Comparison of ENCODE assay signal across 34 cellular contexts in the genomic region with DNA sequence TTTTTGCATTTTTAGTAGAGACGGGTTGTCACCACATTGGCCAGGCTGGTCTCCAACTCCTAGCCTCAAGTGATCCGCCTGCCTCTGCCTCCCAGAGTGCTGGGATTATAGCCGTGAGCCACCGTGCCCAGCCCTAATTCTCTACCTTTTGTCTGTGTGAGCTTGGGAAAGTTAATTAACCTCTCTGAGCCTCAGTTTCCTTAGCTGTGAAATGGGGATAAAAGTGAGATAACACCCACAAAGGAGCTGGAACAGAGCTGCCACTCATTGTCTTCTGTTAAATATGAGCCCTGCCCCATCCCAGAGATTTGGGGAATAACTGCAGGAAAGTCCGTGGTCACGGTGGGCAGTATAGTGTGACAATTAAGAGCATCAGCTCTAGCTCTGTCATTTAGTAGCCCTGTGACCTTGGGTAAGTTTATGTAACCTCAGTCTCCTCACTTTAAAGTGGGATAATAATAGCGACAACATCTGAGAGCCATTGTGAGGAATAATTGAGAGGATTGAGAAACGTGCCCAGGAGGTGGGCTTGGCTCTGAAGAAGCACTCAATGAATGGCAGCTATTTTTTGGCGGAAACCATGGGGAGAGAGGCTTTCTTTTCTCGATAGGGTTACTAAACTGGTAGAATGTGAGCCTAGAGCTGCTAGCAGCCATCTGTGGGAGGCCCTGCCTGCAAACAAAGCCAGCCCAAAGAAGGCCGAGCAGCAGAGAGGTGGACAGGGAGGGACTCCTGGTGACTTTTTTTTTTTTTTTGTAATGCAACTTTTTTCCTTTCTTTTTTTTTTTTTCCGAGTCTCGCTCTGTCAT.
DNase-seq lines count a peak whose midpoint lies in the region; ATAC-seq and TF ChIP-seq lines count a peak whose summit lies in the region.
"Had no signal": no experiment of that assay in that cellular context is flagged by ENCODE, and none has a peak within 500 bp of the region (broad histone marks: within the 10 kb centered on the region; RNA-seq: fewer than 3 reads in every experiment).

No MANE protein-coding gene starts in this region.

- H3K9me3 Mint-ChIP-seq in GM23338 = peaks cover 12% of the 10 kb centered on the region; the same call in 2 of the 3 replicates
- H3K9me3 Mint-ChIP-seq in stimulated activated memory B cell treated with anti-CD40 and anti-IgM and Interleukin-4, amounts not matched to agents 10 μg/mL and 1 μg/mL and 100 μg/mL, for 72 hours = peaks cover 5% of the 10 kb centered on the region

- 0 out of 2 replicates have a peak, but pooled peaks cover 5% of the 10 kb centered on the region for H3F3A ChIP-seq in GM23338 (replicated peaks; ENCODE audit: low read depth)

- no peaks in the 10 kb centered on the region for H3K27me3 ChIP-seq in GM23338 (ENCODE audit: insufficient read depth)
- H3K27me3 ChIP-seq: ascending aorta, cardiac muscle cell, neutrophil, spleen, stomach had no signal

- no peaks in the 10 kb centered on the region for H3K4me1 ChIP-seq in GM23338 (ENCODE audit: insufficient read depth)
- H3K4me1 ChIP-seq: ascending aorta, stomach had no signal

- intact Hi-C loops in sciatic nerve (cut with DNase I) = no loop called here

- no peaks in the 10 kb centered on the region for H3K36me3 ChIP-seq in GM23338 (ENCODE audit: insufficient read depth)
- H3K36me3 ChIP-seq: ascending aorta, cardiac muscle cell, neutrophil, spleen, stomach had no signal

- H3K4me2 ChIP-seq in GM23338 = no peak overlapping the region; the same call in 1 of the 2 replicates

- peaks cover 12% of the 10 kb centered on the region; the same call in 2 of the 3 replicates for H3K36me3 Mint-ChIP-seq in GM23338 (ENCODE audit: low read depth)
- H3K36me3 Mint-ChIP-seq in stimulated activated memory B cell treated with anti-CD40 and anti-IgM and Interleukin-4, amounts not matched to agents 10 μg/mL and 1 μg/mL and 100 μg/mL, for 72 hours = no peaks in the 10 kb centered on the region
- H3K36me3 Mint-ChIP-seq: activated CD8-positive, alpha-beta memory T cell treated with anti-CD3 and anti-CD28 coated beads, Interleukin-2, amount 10 ng/mL, durations not matched to agents 7 days and 5 days had no signal

- no peaks in the 10 kb centered on the region for H3K9me2 ChIP-seq in GM23338 (ENCODE audit: insufficient read depth)

- H3K27ac Mint-ChIP-seq in GM23338 = peak overlapping the region; percentile 69
- peak overlapping the region; percentile 95 for H3K27ac Mint-ChIP-seq in stimulated activated memory B cell treated with anti-CD40 and anti-IgM and Interleukin-4, amounts not matched to agents 10 μg/mL and 1 μg/mL and 100 μg/mL, for 72 hours
- H3K27ac Mint-ChIP-seq: activated CD8-positive, alpha-beta memory T cell treated with anti-CD3 and anti-CD28 coated beads, Interleukin-2, amount 10 ng/mL, durations not matched to agents 7 days and 5 days; T-helper 1 cell treated with Interleukin-12 subunit alpha and Interleukin-12 subunit beta and Interleukin-4 antibody, amounts not matched to agents 30 μg/mL and 1 μg/mL, for 36 hours had no signal

- DNase-seq in GM23338 (ENCODE audit: low spot score) = peak; percentile 30
- DNase-seq in NCI-H2227 (lab: John Stamatoyannopoulos, UW; ENCODE audit: unreplicated experiment) = peak; percentile 27
- DNase-seq in iPS-NIHi11 (ENCODE audit: low spot score) = peak; percentile 72
- no peak for DNase-seq in sciatic nerve (ENCODE audit: low spot score)
- DNase-seq: activated CD4-positive, alpha-beta T cell treated with anti-CD3 and anti-CD28 coated beads, Interleukin-2, amount 50 U/mL, for 4 hours; activated CD8-positive, alpha-beta memory T cell treated with anti-CD3 and anti-CD28 coated beads, Interleukin-2, amount 10 ng/mL, durations not matched to agents 7 days and 5 days; activated gamma-delta T cell treated with Interleukin-2 at 50 U/mL for 16 hours; activated T-cell treated with anti-CD3 and anti-CD28 coated beads, Interleukin-2, amount 50 U/mL, for 48 hours; C1 segment of cervical spinal cord; COR-L47; DMS53; effector memory CD4-positive, alpha-beta T cell; hippocampal formation; mammary epithelial cell; MM.1S; NCI-H1930; NCI-H226; NCI-H69; right cardiac atrium; Right ventricle myocardium superior; spleen; stimulated activated CD4-positive, alpha-beta T cell treated with anti-CD3 and anti-CD28 coated beads, Interleukin-2, amount 100 ng/mL, for 24 hours; stimulated activated CD8-positive, alpha-beta memory T cell treated with anti-CD3 and anti-CD28 coated beads, Interleukin-4, amount 100 ng/mL, for 48 hours; stomach had no signal

- H3K27me3 Mint-ChIP-seq in GM23338 (ENCODE audit: insufficient read depth, low read depth, poor library complexity) = peaks cover 3% of the 10 kb centered on the region
- H3K27me3 Mint-ChIP-seq in stimulated activated memory B cell treated with anti-CD40 and anti-IgM and Interleukin-4, amounts not matched to agents 10 μg/mL and 1 μg/mL and 100 μg/mL, for 72 hours = no peaks in the 10 kb centered on the region
- H3K27me3 Mint-ChIP-seq: activated CD8-positive, alpha-beta memory T cell treated with anti-CD3 and anti-CD28 coated beads, Interleukin-2, amount 10 ng/mL, durations not matched to agents 7 days and 5 days had no signal

- ATAC-seq in GM23338 (peak; percentile 95), GM21723 (IDR thresholded peaks at IDR 0.05; ENCODE audit: unreplicated experiment) (no peak), sciatic nerve (no peak), GM18873 (IDR thresholded peaks at IDR 0.05; ENCODE audit: low FRiP score, unreplicated experiment) (no peak)
- no peak for ATAC-seq in stimulated activated memory B cell treated with anti-CD40 and anti-IgM and Interleukin-4, amounts not matched to agents 10 μg/mL and 1 μg/mL and 100 μg/mL, for 72 hours
- ATAC-seq: activated CD8-positive, alpha-beta memory T cell treated with anti-CD3 and anti-CD28 coated beads, Interleukin-2, amount 10 ng/mL, durations not matched to agents 7 days and 5 days; HCT116; Panc1; right cardiac atrium; SK-N-SH treated with all-trans-retinoic acid at 6 μM for 48 hours had no signal

- no peaks in the 10 kb centered on the region for H3K79me2 ChIP-seq in GM23338 (replicated peaks; ENCODE audit: insufficient read depth)

- peaks cover 24% of the 10 kb centered on the region; the same call in 2 of the 3 replicates for H3K4me1 Mint-ChIP-seq in GM23338
- H3K4me1 Mint-ChIP-seq in stimulated activated memory B cell treated with anti-CD40 and anti-IgM and Interleukin-4, amounts not matched to agents 10 μg/mL and 1 μg/mL and 100 μg/mL, for 72 hours = peaks cover 76% of the 10 kb centered on the region

- no peak overlapping the region for H3K4me3 Mint-ChIP-seq in GM23338
- no peak overlapping the region for H3K4me3 Mint-ChIP-seq in stimulated activated memory B cell treated with anti-CD40 and anti-IgM and Interleukin-4, amounts not matched to agents 10 μg/mL and 1 μg/mL and 100 μg/mL, for 72 hours
- H3K4me3 Mint-ChIP-seq: activated CD8-positive, alpha-beta memory T cell treated with anti-CD3 and anti-CD28 coated beads, Interleukin-2, amount 10 ng/mL, durations not matched to agents 7 days and 5 days; T-helper 1 cell treated with Interleukin-12 subunit alpha and Interleukin-12 subunit beta and Interleukin-4 antibody, amounts not matched to agents 30 μg/mL and 1 μg/mL, for 36 hours had no signal

- H4K20me1 ChIP-seq in GM23338 (replicated peaks; ENCODE audit: insufficient read depth) = no peaks in the 10 kb centered on the region

- no peak overlapping the region; the same call in 1 of the 2 replicates for H3K27ac ChIP-seq in GM23338 (ENCODE audit: low read depth)
- H3K27ac ChIP-seq: ascending aorta, cardiac muscle cell, stomach had no signal

- no peak for TF ChIP-seq CTCF in GM23338 (conservative IDR thresholded peaks at IDR 0.05; ENCODE audit: low read depth in 2 of 2)

- 0 out of 2 replicates have a peak overlapping the region, but pooled peaks have one; percentile 3 for H2AFZ ChIP-seq in GM23338

- H3K4me3 ChIP-seq in GM23338 = no peak overlapping the region
- H3K4me3 ChIP-seq: ascending aorta, cardiac muscle cell, spleen, stomach had no signal

TF ChIP-seq in GM23338, 12 proteins besides CTCF, POLR2A, EP300 and RAD21 (continues in another document):
- TF ChIP-seq NANOG (IDR thresholded peaks at IDR 0.05; ENCODE audit: borderline replicate concordance) = no peak
- no peak for TF ChIP-seq EZH2phosphoT487 (IDR thresholded peaks at IDR 0.05; ENCODE audit: unreplicated experiment)
- no peak for TF ChIP-seq EZH2 (IDR thresholded peaks at IDR 0.05; ENCODE audit: low read depth, unreplicated experiment)
- TF ChIP-seq CREB1 (CRISPR knock-in tag; IDR thresholded peaks at IDR 0.05; ENCODE audit: low read depth) = no peak
- TF ChIP-seq, protein P1, sequence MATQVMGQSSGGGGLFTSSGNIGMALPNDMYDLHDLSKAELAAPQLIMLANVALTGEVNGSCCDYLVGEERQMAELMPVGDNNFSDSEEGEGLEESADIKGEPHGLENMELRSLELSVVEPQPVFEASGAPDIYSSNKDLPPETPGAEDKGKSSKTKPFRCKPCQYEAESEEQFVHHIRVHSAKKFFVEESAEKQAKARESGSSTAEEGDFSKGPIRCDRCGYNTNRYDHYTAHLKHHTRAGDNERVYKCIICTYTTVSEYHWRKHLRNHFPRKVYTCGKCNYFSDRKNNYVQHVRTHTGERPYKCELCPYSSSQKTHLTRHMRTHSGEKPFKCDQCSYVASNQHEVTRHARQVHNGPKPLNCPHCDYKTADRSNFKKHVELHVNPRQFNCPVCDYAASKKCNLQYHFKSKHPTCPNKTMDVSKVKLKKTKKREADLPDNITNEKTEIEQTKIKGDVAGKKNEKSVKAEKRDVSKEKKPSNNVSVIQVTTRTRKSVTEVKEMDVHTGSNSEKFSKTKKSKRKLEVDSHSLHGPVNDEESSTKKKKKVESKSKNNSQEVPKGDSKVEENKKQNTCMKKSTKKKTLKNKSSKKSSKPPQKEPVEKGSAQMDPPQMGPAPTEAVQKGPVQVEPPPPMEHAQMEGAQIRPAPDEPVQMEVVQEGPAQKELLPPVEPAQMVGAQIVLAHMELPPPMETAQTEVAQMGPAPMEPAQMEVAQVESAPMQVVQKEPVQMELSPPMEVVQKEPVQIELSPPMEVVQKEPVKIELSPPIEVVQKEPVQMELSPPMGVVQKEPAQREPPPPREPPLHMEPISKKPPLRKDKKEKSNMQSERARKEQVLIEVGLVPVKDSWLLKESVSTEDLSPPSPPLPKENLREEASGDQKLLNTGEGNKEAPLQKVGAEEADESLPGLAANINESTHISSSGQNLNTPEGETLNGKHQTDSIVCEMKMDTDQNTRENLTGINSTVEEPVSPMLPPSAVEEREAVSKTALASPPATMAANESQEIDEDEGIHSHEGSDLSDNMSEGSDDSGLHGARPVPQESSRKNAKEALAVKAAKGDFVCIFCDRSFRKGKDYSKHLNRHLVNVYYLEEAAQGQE (IDR thresholded peaks at IDR 0.05; ENCODE audit: unreplicated experiment) = no peak
- no peak for TF ChIP-seq JUNB (IDR thresholded peaks at IDR 0.05; ENCODE audit: unreplicated experiment)
- TF ChIP-seq ZNF114 (CRISPR knock-in tag; IDR thresholded peaks at IDR 0.05) = no peak
- TF ChIP-seq ZNF331 (CRISPR knock-in tag; IDR thresholded peaks at IDR 0.05; ENCODE audit: low read depth) = no peak
